In the genomic region with DNA sequence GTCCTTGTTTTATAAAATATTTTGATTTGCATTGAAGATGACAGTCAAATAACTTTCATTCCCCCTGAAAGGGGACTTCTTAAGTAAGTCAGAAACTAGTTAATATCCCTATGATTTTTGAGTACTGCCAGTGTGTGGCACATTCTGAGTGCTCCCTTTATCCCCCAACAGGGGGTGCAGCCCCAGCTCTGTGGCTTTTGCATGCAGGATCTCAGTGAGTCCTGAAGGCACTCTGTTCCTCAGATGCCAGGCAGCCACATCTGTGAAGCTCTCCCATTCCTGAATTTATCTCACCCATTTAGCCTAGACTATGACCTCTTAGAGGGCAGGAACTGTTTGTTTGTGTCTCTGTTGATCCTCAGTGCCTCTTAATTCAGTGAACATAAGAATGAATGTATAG, we compare ENCODE assay signal across 9 cellular contexts.
A peak's percentile ranks its signal among the peaks of the same experiment; 100 is the strongest.
DNase-seq lines count a peak whose midpoint lies in the region; ATAC-seq and FAIRE-seq lines count a peak whose summit lies in the region.
"Had no signal": no experiment of that assay in that cellular context is flagged by ENCODE, and none has a peak within 500 bp of the region (broad histone marks: within the 10 kb centered on the region; RNA-seq: fewer than 3 reads in every experiment).

No MANE protein-coding gene starts in this region.

- ATAC-seq in effector memory CD8-positive, alpha-beta T cell (replicated peaks) = no peak
- no peak for ATAC-seq in HG03280 (IDR thresholded peaks at IDR 0.05; ENCODE audit: unreplicated experiment)
- ATAC-seq: body of pancreas had no signal

- no peak overlapping the region for H3K4me3 Mint-ChIP-seq in effector memory CD8-positive, alpha-beta T cell

- H3K4me1 Mint-ChIP-seq in effector memory CD8-positive, alpha-beta T cell (ENCODE audit: low read depth in 2 of 2) = peaks cover 13 to 38% of the 10 kb centered on the region in 2 donors

- H3K27ac Mint-ChIP-seq in effector memory CD8-positive, alpha-beta T cell = no peak overlapping the region

- no peaks in the 10 kb centered on the region for H3K9me3 Mint-ChIP-seq in effector memory CD8-positive, alpha-beta T cell

- H3K27me3 Mint-ChIP-seq in effector memory CD8-positive, alpha-beta T cell = no peaks in the 10 kb centered on the region

- DNase-seq in AG20443 (ENCODE audit: low spot score) (peak; percentile 66), GM19239 (ENCODE audit: insufficient read length, low spot score) (no peak), RPMI8226 (peak; percentile 25), hepatic stellate cell (ENCODE audit: low spot score) (peak; percentile 5), mesenteric fat pad (ENCODE audit: low spot score) (no peak)
- DNase-seq in effector memory CD8-positive, alpha-beta T cell = no peak
- DNase-seq in stimulated activated CD4-positive, alpha-beta T cell treated with anti-CD3 and anti-CD28 coated beads, Interleukin-12 subunit alpha, Interleukin-12 subunit beta, amount 100 ng/mL, for 4 hours = no peak

- peak; percentile 23 for FAIRE-seq in GM19239 (lab: Jason Lieb, UNC)

- H3K36me3 Mint-ChIP-seq in effector memory CD8-positive, alpha-beta T cell (ENCODE audit: insufficient read depth) = no peaks in the 10 kb centered on the region

Comparison
In these comparisons a context has a peak if more than half of its experiments do, and no peak if none do; other contexts are left out.
1. DNase-seq: peak in AG20443 (single experiment), RPMI8226 (single experiment) and hepatic stellate cell (single experiment); none in GM19239 (single experiment), mesenteric fat pad (single experiment), effector memory CD8-positive, alpha-beta T cell (0 of 3) and stimulated activated CD4-positive, alpha-beta T cell treated with anti-CD3 and anti-CD28 coated beads, Interleukin-12 subunit alpha, Interleukin-12 subunit beta, amount 100 ng/mL, for 4 hours (single experiment).